ENCODE assay signal across 1 cellular context in the genomic region with DNA sequence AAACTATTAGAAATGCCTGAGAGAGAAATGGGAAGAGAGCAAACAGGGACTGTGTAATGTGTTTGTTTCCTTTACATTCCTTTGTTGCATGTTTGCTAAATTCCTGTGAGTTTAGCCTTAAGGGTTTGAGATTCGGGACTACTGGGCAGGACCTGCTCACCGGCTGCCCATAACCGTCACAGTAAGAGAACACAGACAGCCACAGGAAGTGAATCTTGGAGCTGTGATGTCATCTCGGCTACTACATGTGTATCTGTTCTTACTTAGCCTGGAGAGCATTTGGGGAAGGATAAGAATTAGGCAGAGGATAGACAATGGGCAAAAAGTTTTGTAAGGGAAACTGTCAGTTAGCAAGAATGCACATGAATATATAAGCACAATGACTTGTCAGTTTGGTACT.
TF ChIP-seq lines count a peak whose summit lies in the region.

No MANE protein-coding gene starts in this region.

TF ChIP-seq in WTC11, 78 proteins besides CTCF, POLR2A, EP300 and RAD21 (continued from another document):
- TF ChIP-seq, protein P1, sequence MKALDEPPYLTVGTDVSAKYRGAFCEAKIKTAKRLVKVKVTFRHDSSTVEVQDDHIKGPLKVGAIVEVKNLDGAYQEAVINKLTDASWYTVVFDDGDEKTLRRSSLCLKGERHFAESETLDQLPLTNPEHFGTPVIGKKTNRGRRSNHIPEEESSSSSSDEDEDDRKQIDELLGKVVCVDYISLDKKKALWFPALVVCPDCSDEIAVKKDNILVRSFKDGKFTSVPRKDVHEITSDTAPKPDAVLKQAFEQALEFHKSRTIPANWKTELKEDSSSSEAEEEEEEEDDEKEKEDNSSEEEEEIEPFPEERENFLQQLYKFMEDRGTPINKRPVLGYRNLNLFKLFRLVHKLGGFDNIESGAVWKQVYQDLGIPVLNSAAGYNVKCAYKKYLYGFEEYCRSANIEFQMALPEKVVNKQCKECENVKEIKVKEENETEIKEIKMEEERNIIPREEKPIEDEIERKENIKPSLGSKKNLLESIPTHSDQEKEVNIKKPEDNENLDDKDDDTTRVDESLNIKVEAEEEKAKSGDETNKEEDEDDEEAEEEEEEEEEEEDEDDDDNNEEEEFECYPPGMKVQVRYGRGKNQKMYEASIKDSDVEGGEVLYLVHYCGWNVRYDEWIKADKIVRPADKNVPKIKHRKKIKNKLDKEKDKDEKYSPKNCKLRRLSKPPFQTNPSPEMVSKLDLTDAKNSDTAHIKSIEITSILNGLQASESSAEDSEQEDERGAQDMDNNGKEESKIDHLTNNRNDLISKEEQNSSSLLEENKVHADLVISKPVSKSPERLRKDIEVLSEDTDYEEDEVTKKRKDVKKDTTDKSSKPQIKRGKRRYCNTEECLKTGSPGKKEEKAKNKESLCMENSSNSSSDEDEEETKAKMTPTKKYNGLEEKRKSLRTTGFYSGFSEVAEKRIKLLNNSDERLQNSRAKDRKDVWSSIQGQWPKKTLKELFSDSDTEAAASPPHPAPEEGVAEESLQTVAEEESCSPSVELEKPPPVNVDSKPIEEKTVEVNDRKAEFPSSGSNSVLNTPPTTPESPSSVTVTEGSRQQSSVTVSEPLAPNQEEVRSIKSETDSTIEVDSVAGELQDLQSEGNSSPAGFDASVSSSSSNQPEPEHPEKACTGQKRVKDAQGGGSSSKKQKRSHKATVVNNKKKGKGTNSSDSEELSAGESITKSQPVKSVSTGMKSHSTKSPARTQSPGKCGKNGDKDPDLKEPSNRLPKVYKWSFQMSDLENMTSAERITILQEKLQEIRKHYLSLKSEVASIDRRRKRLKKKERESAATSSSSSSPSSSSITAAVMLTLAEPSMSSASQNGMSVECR (CRISPR knock-in tag; IDR thresholded peaks at IDR 0.05; ENCODE audit: borderline replicate concordance) = no peak
- TF ChIP-seq CREB1 (CRISPR knock-in tag; IDR thresholded peaks at IDR 0.05) = no peak
- TF ChIP-seq E2F4 (CRISPR knock-in tag; IDR thresholded peaks at IDR 0.05; ENCODE audit: borderline replicate concordance, low read depth) = no peak
- no peak for TF ChIP-seq ZNF138 (CRISPR knock-in tag; conservative IDR thresholded peaks at IDR 0.05)
- TF ChIP-seq, protein P2, sequence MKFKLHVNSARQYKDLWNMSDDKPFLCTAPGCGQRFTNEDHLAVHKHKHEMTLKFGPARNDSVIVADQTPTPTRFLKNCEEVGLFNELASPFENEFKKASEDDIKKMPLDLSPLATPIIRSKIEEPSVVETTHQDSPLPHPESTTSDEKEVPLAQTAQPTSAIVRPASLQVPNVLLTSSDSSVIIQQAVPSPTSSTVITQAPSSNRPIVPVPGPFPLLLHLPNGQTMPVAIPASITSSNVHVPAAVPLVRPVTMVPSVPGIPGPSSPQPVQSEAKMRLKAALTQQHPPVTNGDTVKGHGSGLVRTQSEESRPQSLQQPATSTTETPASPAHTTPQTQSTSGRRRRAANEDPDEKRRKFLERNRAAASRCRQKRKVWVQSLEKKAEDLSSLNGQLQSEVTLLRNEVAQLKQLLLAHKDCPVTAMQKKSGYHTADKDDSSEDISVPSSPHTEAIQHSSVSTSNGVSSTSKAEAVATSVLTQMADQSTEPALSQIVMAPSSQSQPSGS (CRISPR knock-in tag; IDR thresholded peaks at IDR 0.05; ENCODE audit: borderline replicate concordance, low read depth) = no peak
